In genomic region chr12:1841606-1842182, GRCh38 we compare ENCODE assay signal across 16 cellular contexts. TPM values are rescaled to one million over a fixed set of nuclear protein-coding genes. Genes with fewer than 3 reads are reported as not detected.
"Had no signal": no experiment of that assay in that cellular context is flagged by ENCODE, and none has a peak within 500 bp of the region (broad histone marks: within the 10 kb centered on the region; RNA-seq: fewer than 3 reads in every experiment).

No MANE protein-coding gene starts in this region.

- H3K4me1 Mint-ChIP-seq: activated CD8-positive, alpha-beta memory T cell treated with anti-CD3 and anti-CD28 coated beads, Interleukin-2, amount 10 ng/mL, durations not matched to agents 7 days and 5 days had no signal

- H3K36me3 Mint-ChIP-seq: activated CD8-positive, alpha-beta memory T cell treated with anti-CD3 and anti-CD28 coated beads, Interleukin-2, amount 10 ng/mL, durations not matched to agents 7 days and 5 days; activated naive CD8-positive, alpha-beta T cell had no signal

- H3K27ac ChIP-seq: breast epithelium, epithelial cell of prostate, gastrocnemius medialis, skin epidermis, tibial artery had no signal

- H3K4me1 ChIP-seq: breast epithelium, gastrocnemius medialis, tibial artery had no signal

- H3K27me3 Mint-ChIP-seq: activated naive CD8-positive, alpha-beta T cell had no signal

- H3K9me3 ChIP-seq: breast epithelium, gastrocnemius medialis, tibial artery had no signal

- H3K4me3 Mint-ChIP-seq: activated CD8-positive, alpha-beta memory T cell treated with anti-CD3 and anti-CD28 coated beads, Interleukin-2, amount 10 ng/mL, durations not matched to agents 7 days and 5 days; activated naive CD8-positive, alpha-beta T cell; activated T-cell treated with anti-CD3 and anti-CD28 coated beads, Interleukin-2, amount 50 U/mL, for 4 hours had no signal

- H3K9me3 Mint-ChIP-seq: activated T-cell treated with anti-CD3 and anti-CD28 coated beads, Interleukin-2, amount 50 U/mL, for 4 hours had no signal

- H3K27ac Mint-ChIP-seq: activated CD8-positive, alpha-beta memory T cell treated with anti-CD3 and anti-CD28 coated beads, Interleukin-2, amount 10 ng/mL, durations not matched to agents 7 days and 5 days; activated naive CD8-positive, alpha-beta T cell had no signal

- H3K4me3 ChIP-seq: breast epithelium, gastrocnemius medialis, skin epidermis, tibial artery had no signal

- H3K36me3 ChIP-seq: breast epithelium, gastrocnemius medialis, tibial artery had no signal

- DNase-seq: activated CD4-positive, alpha-beta T cell treated with anti-CD3 and anti-CD28 coated beads, Interleukin-2, amount 50 U/mL, for 48 hours; activated CD8-positive, alpha-beta memory T cell treated with anti-CD3 and anti-CD28 coated beads, Interleukin-2, amount 10 ng/mL, durations not matched to agents 7 days and 5 days; activated gamma-delta T cell; anterior cingulate cortex; gastrocnemius medialis; left ventricle myocardium superior had no signal

- ATAC-seq: activated CD4-positive, CD25-positive, alpha-beta regulatory T cell treated with anti-CD3 and anti-CD28 coated beads, Interleukin-2, amount 50 U/mL, for 24 hours; activated CD8-positive, alpha-beta memory T cell treated with anti-CD3 and anti-CD28 coated beads, Interleukin-2, amount 10 ng/mL, durations not matched to agents 7 days and 5 days; activated T-cell treated with anti-CD3 and anti-CD28 coated beads, Interleukin-2, amount 50 U/mL, for 4 hours; gastrocnemius medialis; left ventricle myocardium superior had no signal

RNA-seq across cellular contexts. Expression of gene LRTM2, which starts 21.3 kb away (rescaled TPM):
- total RNA-seq: activated CD8-positive, alpha-beta memory T cell treated with anti-CD3 and anti-CD28 coated beads, Interleukin-2, amount 10 ng/mL, durations not matched to agents 7 days and 5 days; breast epithelium; gastrocnemius medialis; kidney; left ventricle myocardium superior; mesenteric fat pad; T-helper 2 cell treated with Interferon-gamma antibody and Interleukin-4, amounts not matched to agents 100 ng/mL and 5 ng/mL, for 36 hours had no signal
